Comparison of ENCODE assay signal across 8 cellular contexts in genomic region chr1:150235436-150235851, GRCh38. TPM values are rescaled to one million over a fixed set of nuclear protein-coding genes. Genes with fewer than 3 reads are reported as not detected.
DNase-seq lines count a peak whose midpoint lies in the region; ATAC-seq and TF ChIP-seq lines count a peak whose summit lies in the region.

No MANE protein-coding gene starts in this region.

- no peaks in the 10 kb centered on the region for H3K36me3 Mint-ChIP-seq in glutamatergic neuron (ENCODE audit: unreplicated experiment)

- peak overlapping the region; percentile 96 for H3K4me3 ChIP-seq in OCI-LY7 (ENCODE audit: low read depth, low read length, poor library complexity, severe bottlenecking)
- H3K4me3 ChIP-seq in effector memory CD4-positive, alpha-beta T cell (ENCODE audit: insufficient read depth, low read depth, low read length, poor library complexity, severe bottlenecking): peak overlapping the region; percentile 89
- H3K4me3 ChIP-seq in muscle layer of duodenum (ENCODE audit: low read depth in 1 of 2, low read length in 2 of 2): peak overlapping the region; percentile 93 to 98

- TF ChIP-seq CTCF in OCI-LY7 (conservative IDR thresholded peaks at IDR 0.05; ENCODE audit: low read length) (no peak), glutamatergic neuron (IDR thresholded peaks at IDR 0.05; ENCODE audit: partially characterized antibody, unreplicated experiment) (no peak)

- H3K9me3 Mint-ChIP-seq in glutamatergic neuron (ENCODE audit: unreplicated experiment): no peaks in the 10 kb centered on the region

- H3K27ac Mint-ChIP-seq in glutamatergic neuron (ENCODE audit: unreplicated experiment): no peak overlapping the region

- H2AFZ ChIP-seq in OCI-LY7 (ENCODE audit: low read length): peak overlapping the region; percentile 35; the same call in 1 of the 2 replicates

- H4K20me1 ChIP-seq in OCI-LY7 (ENCODE audit: insufficient read depth, low read length): peaks cover 16% of the 10 kb centered on the region

- H3K9me2 ChIP-seq in OCI-LY7 (ENCODE audit: insufficient read depth, low read length): no peaks in the 10 kb centered on the region

- BruUV-seq in OCI-LY7 (replicated peaks; lab: Mats Ljungman, UMichigan): no TSS peak

- H3K4me1 ChIP-seq in OCI-LY7 (ENCODE audit: insufficient read depth, low read length, poor library complexity, severe bottlenecking): peaks cover 21% of the 10 kb centered on the region
- H3K4me1 ChIP-seq in effector memory CD4-positive, alpha-beta T cell (ENCODE audit: control insufficient read depth, insufficient read depth, low read length, poor library complexity, severe bottlenecking): peaks cover 15% of the 10 kb centered on the region
- peaks cover 0 to 6% of the 10 kb centered on the region in 2 donors for H3K4me1 ChIP-seq in muscle layer of duodenum (ENCODE audit: control insufficient read depth in 1 of 2, insufficient read depth in 2 of 2, low read length in 2 of 2)

- CTCF ChIA-PET in OCI-LY7 (lab: Charles Lee; ENCODE audit: unreplicated experiment): interaction anchor here (0.8 kb wide), 1 partner anchor 27 kb away, joined by 3 read pairs; no protein-coding TSS in a partner anchor

- intact Hi-C loops in OCI-LY7 (cut with micrococcal nuclease; ENCODE audit: unreplicated experiment): no loop called here

- DNase-seq in SKM-1 (lab: John Stamatoyannopoulos, UW; ENCODE audit: unreplicated experiment): peak; percentile 33
- no peak for DNase-seq in SKM-1 treated with dmso at 0.1 percent for 144 hours (lab: John Stamatoyannopoulos, UW; ENCODE audit: unreplicated experiment)
- peak; percentile 63 for DNase-seq in OCI-LY7 (ENCODE audit: low spot score)
- DNase-seq in effector memory CD4-positive, alpha-beta T cell: peak in 2 of 3 donors; percentile 1 to 16
- DNase-seq in glutamatergic neuron: no peak

- H3K27ac ChIP-seq in OCI-LY7 (ENCODE audit: low read depth, low read length, poor library complexity, severe bottlenecking) (peak overlapping the region; percentile 95), muscle layer of duodenum (ENCODE audit: low read length) (peak overlapping the region; percentile 98)
- peak overlapping the region; percentile 95 for H3K27ac ChIP-seq in effector memory CD4-positive, alpha-beta T cell (ENCODE audit: insufficient read depth, low read length, poor library complexity, severe bottlenecking)

- peaks cover 8% of the 10 kb centered on the region for H3K4me1 Mint-ChIP-seq in glutamatergic neuron (ENCODE audit: low read depth, unreplicated experiment)

- H3K9me3 ChIP-seq in OCI-LY7 (ENCODE audit: low read length) (no peaks in the 10 kb centered on the region; the same call in 1 of the 2 replicates), muscle layer of duodenum (ENCODE audit: control insufficient read depth in 1 of 2, low read length in 2 of 2) (no peaks in the 10 kb centered on the region)
- no peaks in the 10 kb centered on the region for H3K9me3 ChIP-seq in effector memory CD4-positive, alpha-beta T cell (ENCODE audit: control insufficient read depth, low read length)

- H3K4me2 ChIP-seq in OCI-LY7 (ENCODE audit: low read length): peak overlapping the region; percentile 97

- POLR2A ChIA-PET in OCI-LY7 (lab: Charles Lee): interaction anchor here (0.8 to 1.0 kb wide), 2 partner anchors 13 to 39 kb away, joined by 3 read pairs; no protein-coding TSS in a partner anchor

- no peaks in the 10 kb centered on the region for H3K27me3 ChIP-seq in effector memory CD4-positive, alpha-beta T cell (replicated peaks; ENCODE audit: control insufficient read depth, insufficient read depth, low read length, poor library complexity, severe bottlenecking)
- no peaks in the 10 kb centered on the region for H3K27me3 ChIP-seq in muscle layer of duodenum (ENCODE audit: low read depth, low read length)

- ATAC-seq in GM18868 (IDR thresholded peaks at IDR 0.05; ENCODE audit: unreplicated experiment): no peak
- no peak for ATAC-seq in HG02759 (IDR thresholded peaks at IDR 0.05; ENCODE audit: unreplicated experiment)

- H3K79me2 ChIP-seq in OCI-LY7 (ENCODE audit: insufficient read depth, low read depth, low read length): peaks cover 55% of the 10 kb centered on the region

- H3K4me3 Mint-ChIP-seq in glutamatergic neuron (ENCODE audit: unreplicated experiment): no peak overlapping the region

- peaks cover 5% of the 10 kb centered on the region for H3K27me3 Mint-ChIP-seq in glutamatergic neuron (ENCODE audit: unreplicated experiment)

- peaks cover 32% of the 10 kb centered on the region for H3K36me3 ChIP-seq in OCI-LY7 (ENCODE audit: insufficient read depth, low read length)
- H3K36me3 ChIP-seq in effector memory CD4-positive, alpha-beta T cell (ENCODE audit: control insufficient read depth, insufficient read depth, low read length): no peaks in the 10 kb centered on the region
- H3K36me3 ChIP-seq in muscle layer of duodenum (ENCODE audit: control insufficient read depth in 1 of 2, insufficient read depth in 2 of 2, low read length in 2 of 2): no peaks in the 10 kb centered on the region

RNA-seq across cellular contexts. Expression of gene ANP32E, which starts 0.5 kb away (rescaled TPM):
- 52.8 and 73.5 TPM in 2 replicates for total RNA-seq in OCI-LY7 (2014; rRNA removed; shearing (Covaris generic))
- 152 and 170 TPM in 2 replicates for total RNA-seq in OCI-LY7 (2022)
- total RNA-seq in glutamatergic neuron (ENCODE audit: unreplicated experiment): 24.3 TPM

RNA-seq across cellular contexts. Expression of gene CA14, which starts 22.1 kb away (rescaled TPM):
- total RNA-seq in OCI-LY7 (2014; rRNA removed; shearing (Covaris generic)): not detected in 2 replicates
- total RNA-seq in OCI-LY7 (2022) (not detected in 2 replicates), glutamatergic neuron (ENCODE audit: unreplicated experiment) (1.5 TPM)

RNA-seq across cellular contexts. Expression of gene APH1A, which starts 33.4 kb away (rescaled TPM):
- 83.3 and 113 TPM in 2 replicates for total RNA-seq in OCI-LY7 (2014; rRNA removed; shearing (Covaris generic))
- total RNA-seq in OCI-LY7 (2022) (122 and 124 TPM in 2 replicates), glutamatergic neuron (ENCODE audit: unreplicated experiment) (94.2 TPM)

RNA-seq across cellular contexts. Expression of gene C1orf54, which starts 37.1 kb away (rescaled TPM):
- 0.44 TPM in 1 of 2 replicates, not detected in the other for total RNA-seq in OCI-LY7 (2014; rRNA removed; shearing (Covaris generic))
- total RNA-seq in OCI-LY7 (2022) (0.61 and 1.5 TPM in 2 replicates), glutamatergic neuron (ENCODE audit: unreplicated experiment) (1.3 TPM)

RNA-seq across cellular contexts. Expression of gene CIART, which starts 46.9 kb away (rescaled TPM):
- total RNA-seq in OCI-LY7 (2014; rRNA removed; shearing (Covaris generic)): not detected in 2 replicates
- 0.63 and 0.68 TPM in 2 replicates for total RNA-seq in OCI-LY7 (2022)
- 4.7 TPM for total RNA-seq in glutamatergic neuron (ENCODE audit: unreplicated experiment)

Comparison
In these comparisons a context has a peak if more than half of its experiments do, and no peak if none do; other contexts are left out.
1. DNase-seq: peak in SKM-1 (single experiment), OCI-LY7 (single experiment) and effector memory CD4-positive, alpha-beta T cell (2 of 3); none in SKM-1 treated with dmso at 0.1 percent for 144 hours (single experiment) and glutamatergic neuron (single experiment).
2. Peak in every context shown above with its lines, with median percentiles within 50 percentile points of each other: H3K27ac ChIP-seq and H3K4me3 ChIP-seq.